ENCODE assay signal across 17 cellular contexts in the genomic region with DNA sequence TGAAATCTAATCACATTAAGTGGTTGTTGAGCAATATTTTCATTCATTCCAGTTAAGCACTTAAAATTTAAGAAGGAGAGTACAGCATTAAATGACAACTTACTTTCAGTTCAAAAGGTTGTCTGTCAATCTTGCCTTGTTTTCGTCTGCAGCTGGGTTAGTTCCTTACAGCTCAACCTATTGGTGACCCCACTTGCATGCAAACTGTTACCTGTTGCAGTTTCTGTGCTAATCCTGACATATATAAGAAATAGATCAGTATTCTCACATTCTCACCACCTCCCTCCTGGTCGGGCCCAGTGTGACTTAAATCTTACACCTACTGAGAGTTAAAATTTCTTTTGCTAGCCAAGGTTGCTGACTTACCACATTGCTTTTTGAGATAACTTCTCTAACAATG.
"Had no signal": no experiment of that assay in that cellular context is flagged by ENCODE, and none has a peak within 500 bp of the region (broad histone marks: within the 10 kb centered on the region; RNA-seq: fewer than 3 reads in every experiment).

No MANE protein-coding gene starts in this region.

- H3K9me3 Mint-ChIP-seq: activated CD4-positive, alpha-beta T cell treated with anti-CD3 and anti-CD28 coated beads, Interleukin-2, amount 10 ng/mL, durations not matched to agents 7 days and 5 days; activated naive CD8-positive, alpha-beta T cell treated with anti-CD3 and anti-CD28 coated beads, Interleukin-2, amount 10 ng/mL, durations not matched to agents 7 days and 5 days; activated T-helper 1 cell treated with anti-CD3 and anti-CD28 coated beads, Interleukin-12 subunit alpha, Interleukin-12 subunit beta, Interleukin-2, Interleukin-4 antibody, amounts not matched to agents 30 ng/mL and 10 ng/mL and 1 ng/mL, durations not matched to agents 14 hours and 24 hours and 36 hours had no signal

- DNase-seq: activated CD4-positive, alpha-beta T cell treated with anti-CD3 and anti-CD28 coated beads, Interleukin-2, amount 10 ng/mL, durations not matched to agents 7 days and 5 days; activated CD4-positive, CD25-positive, alpha-beta regulatory T cell; activated naive CD8-positive, alpha-beta T cell treated with anti-CD3 and anti-CD28 coated beads, Interleukin-2, amount 10 ng/mL, durations not matched to agents 7 days and 5 days; central memory CD4-positive, alpha-beta T cell; colonic mucosa; islet precursor cell; midbrain; ovary; stomach; testis; upper lobe of right lung had no signal

- H3K4me3 Mint-ChIP-seq: activated CD4-positive, alpha-beta T cell treated with anti-CD3 and anti-CD28 coated beads, Interleukin-2, amount 10 ng/mL, durations not matched to agents 7 days and 5 days; activated naive CD8-positive, alpha-beta T cell treated with anti-CD3 and anti-CD28 coated beads, Interleukin-2, amount 10 ng/mL, durations not matched to agents 7 days and 5 days; activated T-helper 1 cell treated with anti-CD3 and anti-CD28 coated beads, Interleukin-12 subunit alpha, Interleukin-12 subunit beta, Interleukin-2, Interleukin-4 antibody, amounts not matched to agents 30 ng/mL and 10 ng/mL and 1 ng/mL, durations not matched to agents 14 hours and 24 hours and 36 hours; brain had no signal

- H3K4me3 ChIP-seq: colonic mucosa, esophagus muscularis mucosa, hepatocyte, ovary, stomach, testis, upper lobe of right lung had no signal

- H3K27me3 Mint-ChIP-seq: activated CD4-positive, alpha-beta T cell treated with anti-CD3 and anti-CD28 coated beads, Interleukin-2, amount 10 ng/mL, durations not matched to agents 7 days and 5 days; activated naive CD8-positive, alpha-beta T cell treated with anti-CD3 and anti-CD28 coated beads, Interleukin-2, amount 10 ng/mL, durations not matched to agents 7 days and 5 days; brain had no signal

- H3K36me3 Mint-ChIP-seq: activated naive CD8-positive, alpha-beta T cell treated with anti-CD3 and anti-CD28 coated beads, Interleukin-2, amount 10 ng/mL, durations not matched to agents 7 days and 5 days; brain had no signal

- H3K4me1 ChIP-seq: colonic mucosa, esophagus muscularis mucosa, stomach, testis, upper lobe of right lung had no signal

- H3K27ac ChIP-seq: colonic mucosa, esophagus muscularis mucosa, hepatocyte, ovary, stomach, testis, upper lobe of right lung had no signal

- ATAC-seq: left lobe of liver, sciatic nerve, upper lobe of right lung had no signal

- H3K36me3 ChIP-seq: colonic mucosa, esophagus muscularis mucosa, ovary, stomach, upper lobe of right lung had no signal

- H3K9me3 ChIP-seq: colonic mucosa, esophagus muscularis mucosa, ovary, stomach, testis, upper lobe of right lung had no signal

- H3K27ac Mint-ChIP-seq: activated CD4-positive, alpha-beta T cell treated with anti-CD3 and anti-CD28 coated beads, Interleukin-2, amount 10 ng/mL, durations not matched to agents 7 days and 5 days; activated naive CD8-positive, alpha-beta T cell treated with anti-CD3 and anti-CD28 coated beads, Interleukin-2, amount 10 ng/mL, durations not matched to agents 7 days and 5 days; activated T-helper 1 cell treated with anti-CD3 and anti-CD28 coated beads, Interleukin-12 subunit alpha, Interleukin-12 subunit beta, Interleukin-2, Interleukin-4 antibody, amounts not matched to agents 30 ng/mL and 10 ng/mL and 1 ng/mL, durations not matched to agents 14 hours and 24 hours and 36 hours; brain had no signal

- H3K4me1 Mint-ChIP-seq: activated CD4-positive, alpha-beta T cell treated with anti-CD3 and anti-CD28 coated beads, Interleukin-2, amount 10 ng/mL, durations not matched to agents 7 days and 5 days; activated naive CD8-positive, alpha-beta T cell treated with anti-CD3 and anti-CD28 coated beads, Interleukin-2, amount 10 ng/mL, durations not matched to agents 7 days and 5 days had no signal
